ENCODE assay signal across 9 cellular contexts in the genomic region with DNA sequence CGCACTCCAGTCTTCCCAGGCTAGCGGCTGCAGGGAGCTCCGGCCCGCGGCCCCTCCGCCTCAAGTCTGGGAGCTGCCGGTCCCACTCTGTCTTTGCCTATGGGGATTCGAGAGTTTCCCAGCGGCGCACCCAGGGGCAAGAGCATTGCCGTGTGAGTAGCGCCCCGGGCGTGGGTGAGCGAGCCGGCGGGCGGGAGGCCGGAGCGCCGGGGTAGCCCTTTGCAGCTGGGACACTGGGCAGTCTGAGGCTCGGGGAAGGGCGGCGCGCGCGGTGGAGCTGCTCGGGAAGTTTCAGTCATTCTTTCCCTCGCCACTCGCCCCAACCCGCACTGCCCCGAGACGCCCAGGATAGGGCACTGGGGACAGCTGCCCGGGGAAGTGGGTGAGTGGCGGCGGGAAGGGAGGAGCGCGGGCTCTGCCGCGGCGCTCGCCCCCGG. TPM values are rescaled to one million over a fixed set of nuclear protein-coding genes. Genes with fewer than 3 reads are reported as not detected.
DNase-seq lines count a peak whose midpoint lies in the region; ATAC-seq, FAIRE-seq and TF ChIP-seq lines count a peak whose summit lies in the region.
"Had no signal": no experiment of that assay in that cellular context is flagged by ENCODE, and none has a peak within 500 bp of the region (broad histone marks: within the 10 kb centered on the region; RNA-seq: fewer than 3 reads in every experiment).

No MANE protein-coding gene starts in this region.

- no peak for TF ChIP-seq POLR2A in breast epithelium (IDR thresholded peaks at IDR 0.05)

- H3K4me3 Mint-ChIP-seq in type B pancreatic cell: peak overlapping the region; percentile 74

- no peaks in the 10 kb centered on the region for H3K36me3 ChIP-seq in breast epithelium
- H3K36me3 ChIP-seq in kidney (ENCODE audit: control insufficient read depth in 1 of 2, insufficient read depth in 2 of 2, low read length in 2 of 2): no peaks in the 10 kb centered on the region
- H3K36me3 ChIP-seq in Karpas-422 (ENCODE audit: insufficient read depth, low read length): no peaks in the 10 kb centered on the region

- H3K9me3 Mint-ChIP-seq in type B pancreatic cell: no peaks in the 10 kb centered on the region

- no peak overlapping the region for H2AFZ ChIP-seq in Karpas-422 (ENCODE audit: low read length)

- H4K20me1 ChIP-seq in Karpas-422 (ENCODE audit: insufficient read depth, low read depth, low read length): no peaks in the 10 kb centered on the region

- H3K27ac Mint-ChIP-seq in type B pancreatic cell: no peak overlapping the region

- no peaks in the 10 kb centered on the region for H3K79me2 ChIP-seq in Karpas-422 (ENCODE audit: low read length)

- H3K4me2 ChIP-seq in Karpas-422 (ENCODE audit: low read depth, low read length, poor library complexity, severe bottlenecking): no peak overlapping the region

- H3K4me1 ChIP-seq in breast epithelium (no peaks in the 10 kb centered on the region), kidney (ENCODE audit: control insufficient read depth in 1 of 2, insufficient read depth in 1 of 2, low read depth in 1 of 2, low read length in 2 of 2) (peaks cover 0 to 2% of the 10 kb centered on the region in 2 donors), Karpas-422 (ENCODE audit: low read length) (no peaks in the 10 kb centered on the region)

- intact Hi-C loops in breast epithelium (cut with DNase I; ENCODE audit: low total_unique reads): loop anchor here (5.0 kb wide), 1 partner anchor 1153 kb away; no protein-coding TSS in a partner anchor
- intact Hi-C loops in kidney (cut with DNase I): no loop called here

- H3K9ac ChIP-seq in kidney (ENCODE audit: low read length in 2 of 2) (no peak overlapping the region), Karpas-422 (ENCODE audit: low read length) (no peak overlapping the region)

- TF ChIP-seq CTCF in breast epithelium (IDR thresholded peaks at IDR 0.05): no peak
- TF ChIP-seq CTCF in kidney (IDR thresholded peaks at IDR 0.05; ENCODE audit: borderline replicate concordance, extremely low read depth, insufficient read depth): no peak
- TF ChIP-seq CTCF in type B pancreatic cell (conservative IDR thresholded peaks at IDR 0.05): no peak

- H3K9me2 ChIP-seq in Karpas-422 (replicated peaks; ENCODE audit: insufficient read depth, low read length): no peaks in the 10 kb centered on the region

- peak; percentile 54 for DNase-seq in NCI-H748 (lab: John Stamatoyannopoulos, UW; ENCODE audit: unreplicated experiment)
- DNase-seq in NCI-H748 treated with DMSO at 0.1 percent for 48 hours (lab: John Stamatoyannopoulos, UW): no peak
- DNase-seq in breast epithelium (ENCODE audit: low spot score in 2 of 2): no peak
- peak; percentile 65 for DNase-seq in kidney
- peak; percentile 72 for DNase-seq in type B pancreatic cell (ENCODE audit: extremely low spot score, unreplicated experiment)
- DNase-seq in Karpas-422: no peak
- DNase-seq: SIG-M5 had no signal

- H3K4me3 ChIP-seq in breast epithelium: peak overlapping the region in 2 of 3 donors; percentile 49 to 65
- no peak overlapping the region for H3K4me3 ChIP-seq in kidney (ENCODE audit: low read length in 2 of 2)
- H3K4me3 ChIP-seq in Karpas-422 (ENCODE audit: low read length): no peak overlapping the region

- H3K36me3 Mint-ChIP-seq in type B pancreatic cell: no peaks in the 10 kb centered on the region

- H3K4me1 Mint-ChIP-seq in type B pancreatic cell (ENCODE audit: unreplicated experiment): peaks cover 3% of the 10 kb centered on the region

- H3K27me3 ChIP-seq in breast epithelium: peaks cover 5 to 14% of the 10 kb centered on the region in 2 donors
- H3K27me3 ChIP-seq in Karpas-422 (ENCODE audit: low read length): no peaks in the 10 kb centered on the region

- H3K9me3 ChIP-seq in breast epithelium (no peaks in the 10 kb centered on the region), kidney (ENCODE audit: control insufficient read depth in 1 of 2, low read length in 2 of 2) (no peaks in the 10 kb centered on the region), Karpas-422 (ENCODE audit: low read length) (no peaks in the 10 kb centered on the region; the same call in 1 of the 2 replicates)

- ATAC-seq in GM21619 (IDR thresholded peaks at IDR 0.05; ENCODE audit: unreplicated experiment): no peak
- no peak for ATAC-seq in GM19035 (IDR thresholded peaks at IDR 0.05; ENCODE audit: unreplicated experiment)

- H3K27ac ChIP-seq in breast epithelium (no peak overlapping the region), kidney (ENCODE audit: low read depth in 2 of 2, low read length in 2 of 2) (no peak overlapping the region), Karpas-422 (ENCODE audit: low read length) (no peak overlapping the region)

- FAIRE-seq in kidney (lab: Jason Lieb, UNC): no peak

- peaks cover 80% of the 10 kb centered on the region for H3K27me3 Mint-ChIP-seq in type B pancreatic cell

RNA-seq across cellular contexts. Expression of gene SLC35F3, which starts 0.5 kb away (rescaled TPM):
- total RNA-seq in breast epithelium (10 to 100 TPM in 1 of 3 donors, 1 to 10 TPM in 1, not detected in 1; 8.8 to 13.0 TPM), kidney (0.66 TPM), type B pancreatic cell (ENCODE audit: low replicate concordance) (1.5 and 2.1 TPM in 2 replicates)
- polyA plus RNA-seq in kidney (ENCODE audit: insufficient read depth, low read depth, low replicate concordance): 0.41 TPM
- not detected in 2 replicates for total RNA-seq in Karpas-422 (2014; rRNA removed; shearing (Covaris generic); ENCODE audit: low replicate concordance)

Comparison
In these comparisons a context has a peak if more than half of its experiments do, and no peak if none do; other contexts are left out.
1. DNase-seq: peak in NCI-H748 (single experiment), kidney (single experiment) and type B pancreatic cell (single experiment); none in NCI-H748 treated with DMSO at 0.1 percent for 48 hours (single experiment), breast epithelium (0 of 2) and Karpas-422 (single experiment).
2. H3K4me3 ChIP-seq: peak in breast epithelium (2 of 3); none in kidney (0 of 2) and Karpas-422 (single experiment).